8 cellular contexts compared by ENCODE assay signal in the genomic region with DNA sequence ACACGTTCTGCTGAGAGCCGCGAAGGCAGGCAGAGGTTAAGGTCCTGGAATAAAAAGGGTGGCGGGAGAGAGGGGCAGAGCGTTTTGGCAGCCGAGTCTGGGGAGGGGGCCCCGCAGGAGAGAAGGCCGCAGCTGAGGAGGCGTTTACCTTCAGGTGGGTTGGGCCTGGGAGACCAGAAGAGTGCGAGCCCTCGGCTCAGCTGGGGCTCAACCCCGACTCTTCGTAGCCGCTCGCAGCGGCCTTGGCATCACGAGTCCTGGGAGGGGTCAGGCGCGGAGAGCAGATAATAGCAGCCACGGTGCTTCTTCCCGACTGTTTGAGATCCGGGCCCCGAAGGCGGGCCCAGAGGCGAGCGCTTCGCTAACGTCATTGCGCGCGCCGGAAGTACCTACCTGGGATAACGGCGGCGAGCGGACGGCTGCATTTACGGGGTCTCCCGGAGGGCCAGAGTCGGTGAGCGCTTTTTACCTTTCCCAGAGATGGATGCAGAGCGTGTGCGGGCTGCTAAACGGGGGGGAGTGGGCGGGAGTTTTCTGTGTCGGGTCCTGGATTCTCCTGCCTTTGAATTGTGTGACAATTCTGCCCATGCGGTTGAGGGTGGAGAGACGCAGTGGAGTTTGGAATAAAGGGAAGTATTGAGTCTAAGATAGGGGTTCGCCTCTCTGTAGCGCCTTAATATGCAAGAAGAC. TPM values are rescaled to one million over a fixed set of nuclear protein-coding genes. Genes with fewer than 3 reads are reported as not detected.
DNase-seq lines count a peak whose midpoint lies in the region; ATAC-seq and TF ChIP-seq lines count a peak whose summit lies in the region.

A gene with protein sequence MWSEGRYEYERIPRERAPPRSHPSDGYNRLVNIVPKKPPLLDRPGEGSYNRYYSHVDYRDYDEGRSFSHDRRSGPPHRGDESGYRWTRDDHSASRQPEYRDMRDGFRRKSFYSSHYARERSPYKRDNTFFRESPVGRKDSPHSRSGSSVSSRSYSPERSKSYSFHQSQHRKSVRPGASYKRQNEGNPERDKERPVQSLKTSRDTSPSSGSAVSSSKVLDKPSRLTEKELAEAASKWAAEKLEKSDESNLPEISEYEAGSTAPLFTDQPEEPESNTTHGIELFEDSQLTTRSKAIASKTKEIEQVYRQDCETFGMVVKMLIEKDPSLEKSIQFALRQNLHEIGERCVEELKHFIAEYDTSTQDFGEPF (plus strand): TSS at position 392 of the 690 bp plus-strand sequence. CDS start 9,736 bp downstream, outside the sequence.
A gene with protein sequence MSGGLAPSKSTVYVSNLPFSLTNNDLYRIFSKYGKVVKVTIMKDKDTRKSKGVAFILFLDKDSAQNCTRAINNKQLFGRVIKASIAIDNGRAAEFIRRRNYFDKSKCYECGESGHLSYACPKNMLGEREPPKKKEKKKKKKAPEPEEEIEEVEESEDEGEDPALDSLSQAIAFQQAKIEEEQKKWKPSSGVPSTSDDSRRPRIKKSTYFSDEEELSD (minus strand): TSS at position 319 of the 690 bp plus-strand sequence. CDS start 1,992 bp downstream, outside the sequence.

- H3K36me3 ChIP-seq in ovary (no peaks in the 10 kb centered on the region), thyroid gland (peaks cover 0 to 5% of the 10 kb centered on the region in 2 donors)

- no peak for TF ChIP-seq EP300 in ovary (IDR thresholded peaks at IDR 0.05)

- TF ChIP-seq POLR2A in ovary (IDR thresholded peaks at IDR 0.05) (peak; percentile 71), thyroid gland (IDR thresholded peaks at IDR 0.05) (peak in 1 of 2 donors; percentile 78)

- intact Hi-C loops in Right ventricle myocardium inferior (cut with DNase I), result loop anchor here (2.0 kb wide), 1 partner anchor 87 kb away; a partner anchor contains a TSS
- intact Hi-C loops in ovary (cut with DNase I), result loop anchor here in 2 of 4 donors (10.0 kb wide), 1 partner anchor 91 kb away; a partner anchor contains a TSS
- intact Hi-C loops in thyroid gland (cut with DNase I), result loop anchor here (5.0 kb wide), 1 partner anchor 89 kb away; a partner anchor contains a TSS

- H3K27ac ChIP-seq in ovary (peak within 1 kb of the TSS; percentile 67 to 86), thyroid gland (peak within 1 kb of the TSS; percentile 77 to 93 (median 86))

- H3K4me3 Mint-ChIP-seq in activated naive CD8-positive, alpha-beta T cell, result peak within 1 kb of the TSS; percentile 99

- peaks cover 51% of the 10 kb centered on the region for H3K4me1 Mint-ChIP-seq in activated naive CD8-positive, alpha-beta T cell (ENCODE audit: low read depth)

- H3K4me1 ChIP-seq in ovary (ENCODE audit: insufficient read depth) (peaks cover 7% of the 10 kb centered on the region), thyroid gland (peaks cover 15 to 18% of the 10 kb centered on the region in 2 donors)

- H3K36me3 Mint-ChIP-seq in activated naive CD8-positive, alpha-beta T cell, result peaks cover 7% of the 10 kb centered on the region

- no peaks in the 10 kb centered on the region for H3K9me3 ChIP-seq in ovary
- H3K9me3 ChIP-seq in thyroid gland, result no peaks in the 10 kb centered on the region

- H3K9me3 Mint-ChIP-seq in activated naive CD8-positive, alpha-beta T cell (ENCODE audit: low read depth), result no peaks in the 10 kb centered on the region

- TF ChIP-seq CTCF in HFF-Myc (IDR thresholded peaks at IDR 0.05; ENCODE audit: low read depth, low read length, missing control alignments) (no peak), ovary (IDR thresholded peaks at IDR 0.05) (no peak), thyroid gland (IDR thresholded peaks at IDR 0.05) (no peak)

- 0 to 1% (median 0%) methylated on average over 50 of the region's 50 CpGs for WGBS in ovary, 3 donors
- 0% methylated on average over 29 to 41 of the region's 50 CpGs for WGBS in thyroid gland, 2 donors

- H3K27me3 ChIP-seq in ovary, result no peaks in the 10 kb centered on the region
- H3K27me3 ChIP-seq in thyroid gland, result no peaks in the 10 kb centered on the region

- H3K4me3 ChIP-seq in GM08714 (ENCODE audit: low read length), result peak within 1 kb of the TSS; percentile 99
- peak within 1 kb of the TSS; percentile 90 for H3K4me3 ChIP-seq in HFF-Myc (replicated peaks; ENCODE audit: low read depth, low read length)
- peak within 1 kb of the TSS; percentile 59 for H3K4me3 ChIP-seq in ovary
- H3K4me3 ChIP-seq in thyroid gland (replicated peaks in 1 of 3), result peak within 1 kb of the TSS; percentile 58 to 87 (median 61)

- ATAC-seq in Right ventricle myocardium inferior, result peak; percentile 98

- no peaks in the 10 kb centered on the region for H3K27me3 Mint-ChIP-seq in activated naive CD8-positive, alpha-beta T cell

- peak; percentile 35 for DNase-seq in HFF-Myc (ENCODE audit: extremely low read depth, low read depth)
- DNase-seq in MV-4-11 (lab: John Stamatoyannopoulos, UW), result peak; percentile 57
- DNase-seq in SKM-1 treated with dmso at 0.1 percent for 144 hours (lab: John Stamatoyannopoulos, UW; ENCODE audit: unreplicated experiment), result peak; percentile 26
- DNase-seq in Right ventricle myocardium inferior (ENCODE audit: missing footprints), result peak; percentile 93
- peak; percentile 85 to 92 (median 87) for DNase-seq in ovary
- peak; percentile 81 to 84 for DNase-seq in thyroid gland

- peak within 1 kb of the TSS; percentile 90 for H3K27ac Mint-ChIP-seq in activated naive CD8-positive, alpha-beta T cell

RNA-seq across cellular contexts. Expression of the first gene that starts in this region (rescaled TPM):
- total RNA-seq in Right ventricle myocardium inferior (27.3 TPM), ovary (10 to 100 TPM; 42.0 to 68.9 (median 53.8) TPM), thyroid gland (10 to 100 TPM; 57.9 to 91.3 (median 66.3) TPM)
- 10 to 100 TPM; 35.6 to 62.0 TPM for polyA plus RNA-seq in ovary

RNA-seq across cellular contexts. Expression of the second gene that starts in this region (rescaled TPM):
- total RNA-seq in Right ventricle myocardium inferior (54.0 TPM), ovary (10 to 100 TPM; 26.5 to 50.9 (median 41.5) TPM), thyroid gland (10 to 100 TPM; 30.7 to 42.3 (median 34.9) TPM)
- polyA plus RNA-seq in ovary, result 10 to 100 TPM; 38.6 to 61.6 TPM

Comparison
In these comparisons a context has a peak if more than half of its experiments do, and no peak if none do; other contexts are left out.
1. Peak in every context shown above with its lines: DNase-seq, ATAC-seq, H3K4me3 ChIP-seq and H3K27ac ChIP-seq.
2. DNase-seq: peak in every context shown above with its lines; median percentile 93 in Right ventricle myocardium inferior; 87 in ovary; 82 in thyroid gland; 57 in MV-4-11; 35 in HFF-Myc; 26 in SKM-1 treated with dmso at 0.1 percent for 144 hours.